ENCODE assay signal across 14 cellular contexts in the genomic region with DNA sequence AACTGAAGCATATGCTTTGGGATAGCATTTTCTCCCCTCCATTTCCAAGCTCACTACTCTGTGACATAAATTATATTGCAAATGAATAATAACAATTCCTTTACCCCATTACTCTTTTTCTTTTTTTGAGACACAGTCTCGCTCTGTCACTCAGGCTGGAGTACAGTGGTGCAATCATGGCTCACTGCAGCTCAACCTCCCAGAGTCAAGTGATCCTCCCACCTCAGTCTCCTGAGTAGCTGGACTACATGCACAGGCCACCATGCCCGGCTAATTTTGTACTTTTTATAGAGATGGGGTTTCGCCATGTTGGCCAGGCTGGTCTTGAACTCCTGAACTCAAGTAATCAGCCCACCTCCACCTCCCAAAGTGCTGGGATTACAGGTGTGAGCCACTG. TPM values are rescaled to one million over a fixed set of nuclear protein-coding genes. Genes with fewer than 3 reads are reported as not detected.
DNase-seq lines count a peak whose midpoint lies in the region; ATAC-seq and TF ChIP-seq lines count a peak whose summit lies in the region.
"Had no signal": no experiment of that assay in that cellular context is flagged by ENCODE, and none has a peak within 500 bp of the region (broad histone marks: within the 10 kb centered on the region; RNA-seq: fewer than 3 reads in every experiment).

No MANE protein-coding gene starts in this region.

- 85 to 90% (median 86%) methylated on average over 3 of the region's 3 CpGs for WGBS in ovary, 3 donors

- H3K4me3 ChIP-seq in gastrocnemius medialis (no peak overlapping the region), ovary (no peak overlapping the region)
- H3K4me3 ChIP-seq: A549, HAP-1 had no signal

- H3K27me3 Mint-ChIP-seq in brain = peaks cover 4% of the 10 kb centered on the region

- H3K9me3 Mint-ChIP-seq in brain = no peaks in the 10 kb centered on the region
- H3K9me3 Mint-ChIP-seq: CD4-positive, alpha-beta memory T cell had no signal

- CTCF ChIA-PET in RWPE1 (lab: Yijun Ruan, JAX) = interaction anchor here (0.6 to 4.0 kb wide), 10 partner anchors 9 to 194 kb away, joined by 3 to 41 read pairs (median 4); a partner anchor contains a TSS

- intact Hi-C loops in gastrocnemius medialis (cut with DNase I; ENCODE audit: low total_unique reads) = loop anchor here (1.0 kb wide), 2 partner anchors 183 to 194 kb away; no protein-coding TSS in a partner anchor
- intact Hi-C loops in ovary (cut with DNase I) = loop anchor here in 3 of 4 donors (5.0 kb wide), 1 partner anchor 182 kb away; no protein-coding TSS in a partner anchor

- H3K27me3 ChIP-seq in gastrocnemius medialis (no peaks in the 10 kb centered on the region), ovary (no peaks in the 10 kb centered on the region)
- H3K27me3 ChIP-seq: BE2C had no signal

- TF ChIP-seq CTCF in RWPE1 (conservative IDR thresholded peaks at IDR 0.05; ENCODE audit: low read depth) = no peak
- no peak for TF ChIP-seq CTCF in brain (conservative IDR thresholded peaks at IDR 0.05)
- no peak for TF ChIP-seq CTCF in gastrocnemius medialis (IDR thresholded peaks at IDR 0.05 in 4 of 5, conservative IDR thresholded peaks at IDR 0.05 in 1 of 5)
- TF ChIP-seq CTCF in ovary (IDR thresholded peaks at IDR 0.05) = no peak

- peaks cover 0 to 14% of the 10 kb centered on the region in 2 donors for H3K36me3 ChIP-seq in gastrocnemius medialis
- no peaks in the 10 kb centered on the region for H3K36me3 ChIP-seq in ovary
- H3K36me3 ChIP-seq: HAP-1 had no signal

- H3K4me1 Mint-ChIP-seq in brain = peaks cover 30% of the 10 kb centered on the region

- no peak for TF ChIP-seq POLR2A in gastrocnemius medialis (IDR thresholded peaks at IDR 0.05)
- no peak for TF ChIP-seq POLR2A in ovary (IDR thresholded peaks at IDR 0.05)

- H3K36me3 Mint-ChIP-seq in brain = no peaks in the 10 kb centered on the region
- H3K36me3 Mint-ChIP-seq: CD4-positive, alpha-beta memory T cell had no signal

- in situ Hi-C loops in gastrocnemius medialis (cut with MboI; ENCODE audit: low sequenced_read_pairs in 4 of 4) = loop anchor here (5.0 kb wide), 1 partner anchor 182 kb away; no protein-coding TSS in a partner anchor

- ATAC-seq in gastrocnemius medialis (peak; percentile 14 to 50), HG02759 (IDR thresholded peaks at IDR 0.05; ENCODE audit: unreplicated experiment) (no peak)

- peak overlapping the region in 3 of 5 experiments; percentile 14 to 57 (median 35) for H3K27ac Mint-ChIP-seq in brain
- H3K27ac Mint-ChIP-seq: CD4-positive, alpha-beta memory T cell had no signal

- no peak for DNase-seq in RWPE1 (ENCODE audit: low spot score)
- peak; percentile 26 for DNase-seq in left kidney (ENCODE audit: low read depth, low spot score)
- peak in 1 of 2 donors; percentile 28 for DNase-seq in gastrocnemius medialis
- DNase-seq in HPDE6-E6E7 (ENCODE audit: extremely low spot score) = no peak
- no peak for DNase-seq in NCI-H226
- DNase-seq in ovary = no peak

- H3K27ac ChIP-seq in RWPE1 (peak overlapping the region; percentile 60), gastrocnemius medialis (peak overlapping the region; percentile 46 to 67 (median 60)), ovary (no peak overlapping the region)
- H3K27ac ChIP-seq: A549, C4-2B, HL-60 had no signal

- no peak overlapping the region for H3K4me3 Mint-ChIP-seq in brain
- H3K4me3 Mint-ChIP-seq: CD4-positive, alpha-beta memory T cell had no signal

- POLR2A ChIA-PET in RWPE1 (lab: Yijun Ruan, JAX; ENCODE audit: low non-redundant PET) = no interaction called here

- TF ChIP-seq EP300 in ovary (IDR thresholded peaks at IDR 0.05) = no peak

- H3K9me3 ChIP-seq in gastrocnemius medialis (no peaks in the 10 kb centered on the region), ovary (no peaks in the 10 kb centered on the region)
- H3K9me3 ChIP-seq: A549, BE2C, HAP-1 had no signal

- H3K4me1 ChIP-seq in gastrocnemius medialis (peaks cover 18 to 37% of the 10 kb centered on the region in 2 donors), ovary (ENCODE audit: insufficient read depth) (peaks cover 8% of the 10 kb centered on the region)
- H3K4me1 ChIP-seq: A549 had no signal

RNA-seq across cellular contexts. Expression of a gene that starts 49.2 kb away (rescaled TPM):
- polyA plus RNA-seq in brain (ENCODE audit: insufficient read depth, low read depth, low replicate concordance) (11.5 TPM), ovary (10 to 100 TPM; 10.1 to 21.5 TPM)
- total RNA-seq in gastrocnemius medialis (10 to 100 TPM; 20.4 to 38.3 (median 33.2) TPM), ovary (10 to 100 TPM; 13.1 to 38.4 (median 27.9) TPM)

Comparison
In these comparisons a context has a peak if more than half of its experiments do, and no peak if none do; other contexts are left out.
1. H3K27ac ChIP-seq: peak in RWPE1 (single experiment) and gastrocnemius medialis (4 of 4); none in ovary (0 of 2).